Comparison of ENCODE assay signal across 8 cellular contexts in genomic region chr1:1658583-1659549, GRCh38. TPM values are rescaled to one million over a fixed set of nuclear protein-coding genes. Genes with fewer than 3 reads are reported as not detected.
DNase-seq lines count a peak whose midpoint lies in the region; TF ChIP-seq lines count a peak whose summit lies in the region.
"Not testable (repeated sequence)": the region's sequence is repeated elsewhere in the genome, so short reads cannot be mapped to it uniquely, and the experiment has no call there.

Gene CDK11B (minus strand): TSS chr1:1659004. CDS start chr1:1657485, 1,519 bp downstream.

- not testable (repeated sequence) for TF ChIP-seq CTCF in GM20000 (IDR thresholded peaks at IDR 0.05; ENCODE audit: extremely low read depth, missing control alignments)

- DNase-seq in COLO668 (lab: John Stamatoyannopoulos, UW; ENCODE audit: unreplicated experiment) (peak; percentile 97), GM20000 (ENCODE audit: low spot score) (peak; percentile 94), HT-29 (ENCODE audit: low spot score) (peak; percentile 87), medulla oblongata (ENCODE audit: extremely low spot score) (peak; percentile 95)
- DNase-seq in NK-92 treated with Interleukin-12 subunit alpha and Interleukin-12 subunit beta, amount 100 ng/mL, for 24 hours (lab: John Stamatoyannopoulos, UW), result peak; percentile 84
- peak; percentile 96 for DNase-seq in activated CD8-positive, alpha-beta memory T cell treated with anti-CD3 and anti-CD28 coated beads for 24 hours
- DNase-seq in effector CD8-positive, alpha-beta T cell (lab: John Stamatoyannopoulos, UW), result peak; percentile 93
- peak; percentile 98 for DNase-seq in stimulated activated CD8-positive, alpha-beta memory T cell treated with anti-CD3 and anti-CD28 coated beads, Interleukin-12 subunit alpha, Interleukin-12 subunit beta, amount 100 ng/mL, for 1 hour (ENCODE audit: low read depth)

RNA-seq across cellular contexts. Expression of gene CDK11B, which starts in this region (rescaled TPM):
- 21.9 and 24.1 TPM in 2 replicates for total RNA-seq in HT-29 (2014; rRNA removed; shearing (Covaris generic))

Comparison
In these comparisons a context has a peak if more than half of its experiments do, and no peak if none do; other contexts are left out.
1. Peak in every context shown above with its lines: DNase-seq.